Comparison of ENCODE assay signal across 8 cellular contexts in the genomic region with DNA sequence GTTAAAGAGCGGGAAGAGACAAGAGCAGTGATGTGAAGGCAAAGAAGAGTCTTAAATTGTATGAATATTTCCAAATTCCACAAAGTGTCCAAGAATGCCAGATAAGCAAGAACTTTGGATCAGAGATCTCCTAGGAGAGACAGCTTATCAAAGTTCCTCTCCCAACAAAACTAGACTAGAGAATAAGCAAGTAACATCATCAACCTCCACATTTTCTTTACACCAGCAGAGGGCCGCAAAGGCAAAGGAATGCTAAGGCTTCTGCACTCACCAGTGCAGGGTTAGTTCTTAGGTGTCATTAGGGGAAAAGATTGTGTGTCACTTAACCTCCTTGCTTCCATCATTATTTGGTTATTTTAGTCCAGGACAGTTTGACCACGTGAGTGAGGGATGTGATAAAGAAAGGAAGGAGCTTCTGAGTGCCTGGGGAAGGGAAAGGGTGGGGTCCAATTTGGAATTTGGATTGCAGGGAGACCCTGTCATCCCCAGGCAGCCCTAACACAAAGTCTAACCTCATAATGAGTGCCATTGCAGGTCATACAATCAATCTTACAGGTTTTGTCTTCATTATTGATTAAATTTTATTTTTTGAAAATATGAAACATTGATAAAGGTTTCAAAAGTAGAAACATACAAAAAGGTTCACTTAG. TPM values are rescaled to one million over a fixed set of nuclear protein-coding genes. Genes with fewer than 3 reads are reported as not detected.
DNase-seq lines count a peak whose midpoint lies in the region; ATAC-seq and TF ChIP-seq lines count a peak whose summit lies in the region.

No MANE protein-coding gene starts in this region.

- peak; percentile 84 for TF ChIP-seq CTCF in GM13977 (IDR thresholded peaks at IDR 0.05; ENCODE audit: extremely low read depth, insufficient read depth, missing control alignments)

- DNase-seq in 8988T (peak; percentile 49), GM13977 (ENCODE audit: low spot score) (peak; percentile 75), NCI-H2196 (lab: John Stamatoyannopoulos, UW; ENCODE audit: unreplicated experiment) (peak; percentile 32), cerebellar cortex (ENCODE audit: low spot score) (peak; percentile 82), left lobe of liver (ENCODE audit: low spot score) (peak; percentile 65)
- DNase-seq in activated CD4-positive, CD25-positive, alpha-beta regulatory T cell treated with anti-CD3 and anti-CD28 coated beads, Interleukin-2, amount 50 U/mL, for 16 hours (ENCODE audit: low read depth, low spot score): peak; percentile 41
- peak; percentile 19 to 46 (median 44) for DNase-seq in stimulated activated CD4-positive, alpha-beta T cell treated with anti-CD3 and anti-CD28 coated beads, TNF-alpha, amount 100 ng/mL, for 24 hours (ENCODE audit: low read depth in 3 of 3)

- in situ Hi-C loops in GM13977 (cut with MboI; ENCODE audit: low pct_unique_long_range_greater_than_20kb, low sequenced_read_pairs, unreplicated experiment): loop anchor here (25.0 kb wide), 1 partner anchor 402 kb away; no protein-coding TSS in a partner anchor

- ATAC-seq in HG02938 (IDR thresholded peaks at IDR 0.05; ENCODE audit: unreplicated experiment): peak; percentile 58
- ATAC-seq in left lobe of liver: peak; percentile 98

RNA-seq across cellular contexts. Expression of a gene that starts 7.5 kb away (rescaled TPM):
- total RNA-seq in left lobe of liver: 46.5 TPM

Comparison
In these comparisons a context has a peak if more than half of its experiments do, and no peak if none do; other contexts are left out.
1. Peak in every context shown above with its lines: DNase-seq and ATAC-seq.
2. DNase-seq: peak in every context shown above with its lines; median percentile 82 in cerebellar cortex; 75 in GM13977; 65 in left lobe of liver; 49 in 8988T; 44 in stimulated activated CD4-positive, alpha-beta T cell treated with anti-CD3 and anti-CD28 coated beads, TNF-alpha, amount 100 ng/mL, for 24 hours; 41 in activated CD4-positive, CD25-positive, alpha-beta regulatory T cell treated with anti-CD3 and anti-CD28 coated beads, Interleukin-2, amount 50 U/mL, for 16 hours; 32 in NCI-H2196.